ENCODE assay signal across 10 cellular contexts in the genomic region with DNA sequence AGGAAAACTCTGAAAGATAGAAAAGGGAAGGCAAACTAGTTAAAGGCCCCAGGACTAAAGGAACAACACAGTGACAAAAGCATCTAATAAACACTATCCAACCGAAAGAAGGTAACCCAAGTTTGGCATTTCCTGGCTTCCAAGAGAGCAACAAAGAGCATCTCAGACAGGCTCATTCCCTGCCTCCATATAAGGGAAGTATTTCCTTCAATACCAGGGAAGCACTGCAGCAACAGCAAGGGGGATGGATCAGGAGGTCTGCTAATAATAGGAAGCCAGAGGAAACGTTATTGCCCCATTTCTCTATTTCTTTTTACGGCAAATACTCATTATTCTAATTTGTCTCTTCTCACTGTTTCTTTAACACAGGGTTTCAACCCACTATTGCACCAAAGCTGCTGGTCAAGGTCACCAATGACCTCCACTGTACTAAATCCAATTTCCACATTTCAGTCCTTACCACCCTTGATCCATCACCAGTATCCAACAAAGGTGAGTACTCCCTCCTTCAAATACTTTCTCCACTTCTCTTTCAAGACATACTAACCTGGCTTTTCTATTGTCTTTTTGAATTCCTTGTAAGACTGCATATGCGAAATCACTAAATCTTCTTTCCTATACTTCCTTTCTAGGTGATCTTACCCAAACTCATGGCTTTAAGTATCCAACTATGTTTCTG.
DNase-seq lines count a peak whose midpoint lies in the region; ATAC-seq and TF ChIP-seq lines count a peak whose summit lies in the region.
"Had no signal": no experiment of that assay in that cellular context is flagged by ENCODE, and none has a peak within 500 bp of the region (broad histone marks: within the 10 kb centered on the region; RNA-seq: fewer than 3 reads in every experiment).

No MANE protein-coding gene starts in this region.

- CTCF ChIA-PET in OCI-LY7 (lab: Charles Lee; ENCODE audit: unreplicated experiment) (no interaction called here), GM10248 (lab: Yijun Ruan, JAX) (interaction anchor here (1.6 kb wide), 1 partner anchor 18 kb away, joined by 3 read pairs; no protein-coding TSS in a partner anchor)

- H3K27ac Mint-ChIP-seq in neural progenitor cell, result peak overlapping the region; percentile 6
- H3K27ac Mint-ChIP-seq: T-helper 1 cell treated with Interleukin-12 subunit alpha and Interleukin-12 subunit beta and Interleukin-4 antibody, amounts not matched to agents 30 μg/mL and 1 μg/mL, for 36 hours had no signal

- H3K79me2 ChIP-seq in OCI-LY7 (ENCODE audit: insufficient read depth, low read depth, low read length) (peaks cover 98% of the 10 kb centered on the region), neural progenitor cell (ENCODE audit: low read depth) (peaks cover 100% of the 10 kb centered on the region)

- no peak for ATAC-seq in GM18870 (IDR thresholded peaks at IDR 0.05; ENCODE audit: unreplicated experiment)

- TF ChIP-seq CTCF in OCI-LY7 (conservative IDR thresholded peaks at IDR 0.05; ENCODE audit: low read length), result no peak
- no peak for TF ChIP-seq CTCF in fibroblast of pulmonary artery (IDR thresholded peaks at IDR 0.05; ENCODE audit: low read length, missing control alignments)
- TF ChIP-seq CTCF in neural progenitor cell (IDR thresholded peaks at IDR 0.05), result no peak
- TF ChIP-seq CTCF in GM10248 (IDR thresholded peaks at IDR 0.05; ENCODE audit: control extremely low read depth, extremely low read depth, low read depth, missing control alignments), result no peak

- H3K9me3 Mint-ChIP-seq in neural progenitor cell, result no peaks in the 10 kb centered on the region
- H3K9me3 Mint-ChIP-seq: T-helper 1 cell treated with Interleukin-12 subunit alpha and Interleukin-12 subunit beta and Interleukin-4 antibody, amounts not matched to agents 30 μg/mL and 1 μg/mL, for 36 hours had no signal

- no peaks in the 10 kb centered on the region for H3K4me1 ChIP-seq in OCI-LY7 (ENCODE audit: insufficient read depth, low read length, poor library complexity, severe bottlenecking)
- H3K4me1 ChIP-seq in neural progenitor cell, result peaks cover 45% of the 10 kb centered on the region

- H3K36me3 ChIP-seq in OCI-LY7 (ENCODE audit: insufficient read depth, low read length) (peaks cover 13% of the 10 kb centered on the region; the same call in 1 of the 2 replicates), neural progenitor cell (no peaks in the 10 kb centered on the region)

- peaks cover 5% of the 10 kb centered on the region for H3K27me3 Mint-ChIP-seq in neural progenitor cell (ENCODE audit: insufficient read depth, low read depth)

- H4K20me1 ChIP-seq in OCI-LY7 (ENCODE audit: insufficient read depth, low read length) (peaks cover 51% of the 10 kb centered on the region), neural progenitor cell (ENCODE audit: low read depth) (peaks cover 100% of the 10 kb centered on the region)

- DNase-seq in EH (ENCODE audit: low read depth), result peak; percentile 50
- no peak for DNase-seq in OCI-LY7 (ENCODE audit: low spot score)
- peak; percentile 36 for DNase-seq in fibroblast of pulmonary artery (ENCODE audit: low read depth)
- peak; percentile 21 for DNase-seq in neural progenitor cell (ENCODE audit: low spot score)
- no peak for DNase-seq in effector CD8-positive, alpha-beta T cell (lab: John Stamatoyannopoulos, UW)
- DNase-seq in GM10248 (ENCODE audit: extremely low spot score), result no peak
- DNase-seq in stimulated activated CD4-positive, alpha-beta T cell treated with anti-CD3 and anti-CD28 coated beads, Interleukin-4, amount 100 ng/mL, for 24 hours, result no peak
- DNase-seq: NCI-H2171 treated with DMSO at 0.1 percent for 48 hours had no signal

- H3K9me3 ChIP-seq in OCI-LY7 (ENCODE audit: low read length), result no peaks in the 10 kb centered on the region
- no peaks in the 10 kb centered on the region for H3K9me3 ChIP-seq in neural progenitor cell (ENCODE audit: low read depth)

- peaks cover 36% of the 10 kb centered on the region for H3K4me1 Mint-ChIP-seq in neural progenitor cell

- BruUV-seq in OCI-LY7 (replicated peaks; lab: Mats Ljungman, UMichigan), result TSS peak; percentile 21

- H2AFZ ChIP-seq in OCI-LY7 (ENCODE audit: low read length), result no peak overlapping the region
- no peak overlapping the region for H2AFZ ChIP-seq in neural progenitor cell (replicated peaks)

- H3K36me3 Mint-ChIP-seq in neural progenitor cell, result peaks cover 11% of the 10 kb centered on the region

- H3K4me2 ChIP-seq in OCI-LY7 (ENCODE audit: low read length) (no peak overlapping the region), neural progenitor cell (peak overlapping the region; percentile 32)

- no peak overlapping the region for H3K9ac ChIP-seq in neural progenitor cell

- H3K27me3 ChIP-seq in neural progenitor cell, result no peaks in the 10 kb centered on the region

- H3F3A ChIP-seq in neural progenitor cell (ENCODE audit: low read depth), result peaks cover 18% of the 10 kb centered on the region

- no peak overlapping the region for H3K4me3 ChIP-seq in OCI-LY7 (ENCODE audit: low read depth, low read length, poor library complexity, severe bottlenecking)
- H3K4me3 ChIP-seq in fibroblast of pulmonary artery (replicated peaks; ENCODE audit: low read depth, low read length), result no peak overlapping the region
- H3K4me3 ChIP-seq in neural progenitor cell, result no peak overlapping the region

- POLR2A ChIA-PET in OCI-LY7 (lab: Charles Lee) (no interaction called here), GM10248 (lab: Yijun Ruan, JAX) (no interaction called here)

- intact Hi-C loops in OCI-LY7 (cut with micrococcal nuclease; ENCODE audit: unreplicated experiment), result no loop called here

- H3K9me2 ChIP-seq in OCI-LY7 (ENCODE audit: insufficient read depth, low read length), result no peaks in the 10 kb centered on the region

- H3K4me3 Mint-ChIP-seq in neural progenitor cell, result no peak overlapping the region
- H3K4me3 Mint-ChIP-seq: T-helper 1 cell treated with Interleukin-12 subunit alpha and Interleukin-12 subunit beta and Interleukin-4 antibody, amounts not matched to agents 30 μg/mL and 1 μg/mL, for 36 hours had no signal

- no peak overlapping the region for H3K27ac ChIP-seq in OCI-LY7 (ENCODE audit: low read depth, low read length, poor library complexity, severe bottlenecking)
- no peak overlapping the region for H3K27ac ChIP-seq in neural progenitor cell

Comparison
In these comparisons a context has a peak if more than half of its experiments do, and no peak if none do; other contexts are left out.
1. DNase-seq: peak in EH (single experiment), fibroblast of pulmonary artery (single experiment) and neural progenitor cell (single experiment); none in OCI-LY7 (single experiment), effector CD8-positive, alpha-beta T cell (single experiment), GM10248 (single experiment) and stimulated activated CD4-positive, alpha-beta T cell treated with anti-CD3 and anti-CD28 coated beads, Interleukin-4, amount 100 ng/mL, for 24 hours (single experiment).